ENCODE assay signal across 2 cellular contexts in genomic region chr19:5958074-5958850, GRCh38.
A peak's percentile ranks its signal among the peaks of the same experiment; 100 is the strongest.
TF ChIP-seq lines count a peak whose summit lies in the region.

No MANE protein-coding gene starts in this region.

TF ChIP-seq in HEK293, 187 proteins besides CTCF, POLR2A, EP300 and RAD21:
- TF ChIP-seq, protein P1, sequence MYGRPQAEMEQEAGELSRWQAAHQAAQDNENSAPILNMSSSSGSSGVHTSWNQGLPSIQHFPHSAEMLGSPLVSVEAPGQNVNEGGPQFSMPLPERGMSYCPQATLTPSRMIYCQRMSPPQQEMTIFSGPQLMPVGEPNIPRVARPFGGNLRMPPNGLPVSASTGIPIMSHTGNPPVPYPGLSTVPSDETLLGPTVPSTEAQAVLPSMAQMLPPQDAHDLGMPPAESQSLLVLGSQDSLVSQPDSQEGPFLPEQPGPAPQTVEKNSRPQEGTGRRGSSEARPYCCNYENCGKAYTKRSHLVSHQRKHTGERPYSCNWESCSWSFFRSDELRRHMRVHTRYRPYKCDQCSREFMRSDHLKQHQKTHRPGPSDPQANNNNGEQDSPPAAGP (tag by site-specific recombination; IDR thresholded peaks at IDR 0.05) = peak; percentile 51; the same call in 1 of the 2 replicates
- TF ChIP-seq WT1 (tag by site-specific recombination; IDR thresholded peaks at IDR 0.05) (0 out of 2 replicates have a peak, but pooled peaks have one; percentile 27), ZFHX2 (tag by site-specific recombination; conservative IDR thresholded peaks at IDR 0.05) (0 out of 2 replicates have a peak, but pooled peaks have one; percentile 15), ZNF26 (tag by site-specific recombination; IDR thresholded peaks at IDR 0.05) (no peak), EGR2 (tag by site-specific recombination; IDR thresholded peaks at IDR 0.05; ENCODE audit: low read depth) (0 out of 2 replicates have a peak, but pooled peaks have one; percentile 5), ZNF426 (tag by site-specific recombination; IDR thresholded peaks at IDR 0.05) (no peak), ZNF473 (tag by site-specific recombination; IDR thresholded peaks at IDR 0.05) (no peak)

TF ChIP-seq in K562, 482 proteins besides CTCF, POLR2A, EP300 and RAD21:
- TF ChIP-seq ZBTB33 (CRISPR knock-in tag; IDR thresholded peaks at IDR 0.05) (peak; percentile 92), ZBTB7A (IDR thresholded peaks at IDR 0.05; ENCODE audit: borderline replicate concordance, control insufficient read depth, low read depth, low read length) (no peak)
